ENCODE assay signal across 18 cellular contexts in the genomic region with DNA sequence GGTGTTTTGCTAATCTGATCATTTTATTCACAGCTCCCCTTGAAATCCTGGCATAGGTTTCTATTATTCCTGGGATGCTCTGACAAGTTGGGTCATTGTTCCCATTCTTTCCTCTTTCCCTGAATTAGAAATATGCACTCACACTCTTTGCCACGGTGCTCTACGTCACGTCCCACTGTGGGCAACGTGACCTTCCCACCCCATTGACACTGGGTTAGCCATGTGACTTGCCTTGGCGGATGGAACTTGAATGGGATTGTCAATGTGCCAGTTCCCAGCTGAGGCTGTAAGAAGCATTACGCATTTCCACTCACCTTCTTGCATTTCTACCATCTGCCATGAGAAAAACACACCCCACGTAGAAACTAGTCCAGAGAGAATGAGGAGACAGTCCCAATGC.
A peak's percentile ranks its signal among the peaks of the same experiment; 100 is the strongest.
DNase-seq lines count a peak whose midpoint lies in the region; ATAC-seq, FAIRE-seq and TF ChIP-seq lines count a peak whose summit lies in the region.
"Had no signal": no experiment of that assay in that cellular context is flagged by ENCODE, and none has a peak within 500 bp of the region (broad histone marks: within the 10 kb centered on the region; RNA-seq: fewer than 3 reads in every experiment).

No MANE protein-coding gene starts in this region.

- H4K12ac ChIP-seq in trophoblast cell (ENCODE audit: low read depth, low read length) = no peak overlapping the region

- no peaks in the 10 kb centered on the region for H3K79me1 ChIP-seq in trophoblast cell (ENCODE audit: low read length)

- no peak overlapping the region for H2AK5ac ChIP-seq in trophoblast cell (ENCODE audit: low read length)

- no peak for TF ChIP-seq CTCF in HepG2 (CRISPR knock-in tag; IDR thresholded peaks at IDR 0.05)
- no peak for TF ChIP-seq CTCF in right lobe of liver (IDR thresholded peaks at IDR 0.05)
- TF ChIP-seq CTCF in SU-DHL-6 (IDR thresholded peaks at IDR 0.05; ENCODE audit: insufficient read depth, low read length, poor library complexity, severe bottlenecking) = no peak
- TF ChIP-seq CTCF in ovary (IDR thresholded peaks at IDR 0.05) = no peak

- H4K91ac ChIP-seq in trophoblast cell (ENCODE audit: low read depth, low read length) = no peak overlapping the region

- H3K9ac ChIP-seq in HepG2 (ENCODE audit: insufficient read depth, low read depth, low read length) (no peak overlapping the region), SU-DHL-6 (ENCODE audit: low read length) (no peak overlapping the region), trophoblast cell (ENCODE audit: low read length) (no peak overlapping the region)

- no peak overlapping the region for H4K8ac ChIP-seq in trophoblast cell (ENCODE audit: low read depth, low read length)

- H3K79me2 ChIP-seq in HepG2 (ENCODE audit: insufficient read depth, low read length) = no peaks in the 10 kb centered on the region
- no peaks in the 10 kb centered on the region for H3K79me2 ChIP-seq in SU-DHL-6 (ENCODE audit: insufficient read depth, low read length)
- no peaks in the 10 kb centered on the region for H3K79me2 ChIP-seq in trophoblast cell (ENCODE audit: control insufficient read depth, insufficient read depth, low read length, poor library complexity)

- H3K27me3 ChIP-seq in HepG2 (ENCODE audit: control insufficient read depth in 1 of 2, insufficient read depth in 2 of 2, low read length in 2 of 2) (0 out of 5 replicates have a peak, but pooled peaks cover 0 to 2% of the 10 kb centered on the region in 2 experiments), right lobe of liver (no peaks in the 10 kb centered on the region), SU-DHL-6 (ENCODE audit: low read length) (no peaks in the 10 kb centered on the region), trophoblast cell (ENCODE audit: insufficient read depth, low read length) (no peaks in the 10 kb centered on the region), ovary (no peaks in the 10 kb centered on the region)

- no peak for TF ChIP-seq EP300 in HepG2 (IDR thresholded peaks at IDR 0.05; ENCODE audit: low read depth in 2 of 2, low read length in 2 of 2)
- TF ChIP-seq EP300 in HepG2 (CRISPR knock-in tag; IDR thresholded peaks at IDR 0.05; ENCODE audit: borderline replicate concordance) = no peak
- TF ChIP-seq EP300 in ovary (IDR thresholded peaks at IDR 0.05) = no peak

- H3K4me3 ChIP-seq in HepG2 (replicated peaks in 1 of 3; ENCODE audit: insufficient read depth in 1 of 3, low read depth in 2 of 3, low read length in 3 of 3) = no peak overlapping the region
- H3K4me3 ChIP-seq in right lobe of liver = no peak overlapping the region
- no peak overlapping the region for H3K4me3 ChIP-seq in SU-DHL-6 (ENCODE audit: insufficient read depth, low read length, poor library complexity, severe bottlenecking)
- no peak overlapping the region for H3K4me3 ChIP-seq in trophoblast cell (ENCODE audit: low read depth, low read length)
- H3K4me3 ChIP-seq in ovary = no peak overlapping the region
- H3K4me3 ChIP-seq: GM12878, GM23338 had no signal

- H3K4me1 ChIP-seq in HepG2 (ENCODE audit: insufficient read depth, low read length) (no peaks in the 10 kb centered on the region), right lobe of liver (no peaks in the 10 kb centered on the region), trophoblast cell (ENCODE audit: control insufficient read depth in 1 of 2, insufficient read depth in 2 of 2, low read length in 2 of 2) (no peaks in the 10 kb centered on the region), ovary (ENCODE audit: insufficient read depth) (no peaks in the 10 kb centered on the region)
- H3K4me1 ChIP-seq: Caco-2 had no signal

- DNase-seq in HepG2 (ENCODE audit: low spot score) (no peak), right lobe of liver (no peak), trophoblast cell (no peak), COLO668 (lab: John Stamatoyannopoulos, UW; ENCODE audit: unreplicated experiment) (no peak), GF-D8 (lab: John Stamatoyannopoulos, UW) (no peak), ovary (no peak)
- DNase-seq: C1 segment of cervical spinal cord; Caco-2; CD4-positive, alpha-beta memory T cell; DMS153; DND-41; H9 had no signal

- no peak for TF ChIP-seq RAD21 in HepG2 (CRISPR knock-in tag; IDR thresholded peaks at IDR 0.05)

- no peak overlapping the region for H3K4ac ChIP-seq in trophoblast cell (ENCODE audit: low read depth, low read length)

- H3K4me2 ChIP-seq in HepG2 (ENCODE audit: low read depth, low read length) (no peak overlapping the region), SU-DHL-6 (ENCODE audit: low read depth, low read length, poor library complexity, severe bottlenecking) (no peak overlapping the region), trophoblast cell (ENCODE audit: low read length) (no peak overlapping the region)
- H3K4me2 ChIP-seq: GM23338 had no signal

- H3F3A ChIP-seq in SU-DHL-6 (ENCODE audit: insufficient read depth) = peaks cover 24% of the 10 kb centered on the region

- no peak overlapping the region for H3K14ac ChIP-seq in trophoblast cell (ENCODE audit: low read length)

- ATAC-seq in HepG2 (no peak), right lobe of liver (no peak)
- ATAC-seq: GM12878, GM23338, HCT116 had no signal

- H2BK120ac ChIP-seq in trophoblast cell (ENCODE audit: insufficient read depth, low read length, poor library complexity) = no peak overlapping the region

- TF ChIP-seq POLR2A in HepG2 (IDR thresholded peaks at IDR 0.05; ENCODE audit: insufficient read depth in 1 of 2, low read depth in 2 of 2, low read length in 2 of 2) (no peak), right lobe of liver (IDR thresholded peaks at IDR 0.05) (no peak), ovary (IDR thresholded peaks at IDR 0.05) (no peak)

- no peak for FAIRE-seq in HepG2 (lab: Jason Lieb, UNC)
- FAIRE-seq: G401.6, GM12878, GM18507 had no signal

- peak overlapping the region; percentile 90 for H3K23ac ChIP-seq in trophoblast cell (ENCODE audit: low read length)

- no peaks in the 10 kb centered on the region for H3K36me3 ChIP-seq in HepG2 (replicated peaks in 1 of 2; ENCODE audit: control insufficient read depth in 1 of 2, insufficient read depth in 2 of 2, low read length in 2 of 2)
- no peaks in the 10 kb centered on the region for H3K36me3 ChIP-seq in right lobe of liver
- no peaks in the 10 kb centered on the region for H3K36me3 ChIP-seq in SU-DHL-6 (ENCODE audit: low read length)
- H3K36me3 ChIP-seq in trophoblast cell (ENCODE audit: control insufficient read depth in 1 of 2, insufficient read depth in 2 of 2, low read length in 2 of 2) = no peaks in the 10 kb centered on the region
- no peaks in the 10 kb centered on the region for H3K36me3 ChIP-seq in ovary

- H3K18ac ChIP-seq in trophoblast cell (ENCODE audit: low read length) = no peak overlapping the region

- no peaks in the 10 kb centered on the region for H3K9me2 ChIP-seq in SU-DHL-6 (replicated peaks; ENCODE audit: insufficient read depth, low read length)

- H2BK12ac ChIP-seq in trophoblast cell (ENCODE audit: low read length) = no peak overlapping the region

- intact Hi-C loops in HepG2 (cut with micrococcal nuclease; ENCODE audit: unreplicated experiment) (no loop called here), right lobe of liver (cut with DNase I) (no loop called here), ovary (cut with DNase I) (no loop called here)

- H2BK5ac ChIP-seq in trophoblast cell (ENCODE audit: low read depth, low read length, poor library complexity) = no peak overlapping the region

- POLR2A ChIA-PET in HepG2 (lab: Yijun Ruan, JAX) = no interaction called here

- H3K9me3 ChIP-seq in HepG2 (ENCODE audit: low read length) (no peaks in the 10 kb centered on the region), right lobe of liver (no peaks in the 10 kb centered on the region), SU-DHL-6 (ENCODE audit: insufficient read depth, low read length) (no peaks in the 10 kb centered on the region), trophoblast cell (ENCODE audit: insufficient read depth, low read depth, low read length) (peaks cover 1% of the 10 kb centered on the region), ovary (no peaks in the 10 kb centered on the region)
- H3K9me3 ChIP-seq: Caco-2 had no signal

- H2AFZ ChIP-seq in HepG2 (ENCODE audit: low read length) (no peak overlapping the region), SU-DHL-6 (ENCODE audit: low read depth, low read length, severe bottlenecking) (peak overlapping the region; percentile 53), trophoblast cell (ENCODE audit: insufficient read depth, low read length, poor library complexity) (no peak overlapping the region)
- H2AFZ ChIP-seq: GM23338 had no signal

- H4K20me1 ChIP-seq in HepG2 (ENCODE audit: insufficient read depth, low read length) (no peaks in the 10 kb centered on the region), SU-DHL-6 (ENCODE audit: low read depth, low read length) (no peaks in the 10 kb centered on the region)

- CTCF ChIA-PET in HepG2 (lab: Yijun Ruan, JAX; ENCODE audit: low intra/inter-chr PET ratio, low total read pairs) = no interaction called here

- BruUV-seq in HepG2 (replicated peaks; lab: Mats Ljungman, UMichigan) = no TSS peak

- no peak overlapping the region for H3K27ac ChIP-seq in HepG2 (ENCODE audit: extremely low read length, insufficient read depth, low read length)
- no peak overlapping the region for H3K27ac ChIP-seq in right lobe of liver
- H3K27ac ChIP-seq in SU-DHL-6 (ENCODE audit: low read depth, low read length) = no peak overlapping the region
- no peak overlapping the region for H3K27ac ChIP-seq in trophoblast cell (ENCODE audit: low read depth, low read length)
- H3K27ac ChIP-seq in ovary = no peak overlapping the region

- in situ Hi-C loops in HepG2 (cut with HindIII; ENCODE audit: extremely low pct_ligation_motif_present, low pct_unique_long_range_greater_than_20kb) = no loop called here

- WGBS in HepG2 (ENCODE audit: low lambda C conversion rate) = 11% methylated on average over 7 of the region's 7 CpGs
- 80% methylated on average over 7 of the region's 7 CpGs for WGBS in right lobe of liver (ENCODE audit: insufficient coverage, low coverage, low lambda C conversion rate, missing lambda C conversion rate)
- no CpG with 5 or more reads among the region's 7 CpGs for WGBS in trophoblast cell (ENCODE audit: extremely low coverage, insufficient coverage, insufficient read length)
- 73 to 83% (median 76%) methylated on average over 7 of the region's 7 CpGs for WGBS in ovary, 3 donors

TF ChIP-seq in HepG2, 621 proteins besides CTCF, POLR2A, EP300 and RAD21:
- TF ChIP-seq CREB1 (IDR thresholded peaks at IDR 0.05) = peak; percentile 82
- TF ChIP-seq CREB1 (CRISPR knock-in tag; IDR thresholded peaks at IDR 0.05) = no peak
- TF ChIP-seq RXRB (CRISPR knock-in tag; IDR thresholded peaks at IDR 0.05; ENCODE audit: borderline replicate concordance) = no peak
